Comparison of ENCODE assay signal across 8 cellular contexts in the genomic region with DNA sequence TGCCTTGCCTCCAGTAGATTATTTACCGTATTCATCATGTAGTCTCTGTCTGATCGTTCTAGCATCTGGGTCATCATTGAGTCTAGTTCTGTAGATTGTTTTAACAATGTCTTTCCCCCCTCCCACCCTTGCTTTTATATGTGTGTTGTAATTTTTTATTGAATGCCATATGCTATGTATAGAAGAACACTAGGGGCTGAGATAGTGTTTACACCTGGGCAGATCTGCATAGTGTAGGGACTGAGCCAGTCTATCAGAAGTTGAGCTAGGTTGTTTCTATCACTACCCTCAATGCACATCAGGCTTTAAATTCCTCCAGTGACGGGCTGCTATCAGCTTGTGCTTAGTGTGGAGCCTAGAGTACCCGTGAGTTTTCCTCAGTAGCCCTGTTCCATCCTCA.
"Had no signal": no experiment of that assay in that cellular context is flagged by ENCODE, and none has a peak within 500 bp of the region (broad histone marks: within the 10 kb centered on the region; RNA-seq: fewer than 3 reads in every experiment).

No MANE protein-coding gene starts in this region.

- H3K4me3 Mint-ChIP-seq: GM23338, H9, HFFc6, IgD-negative memory B cell had no signal

- H3K36me3 Mint-ChIP-seq: IgD-negative memory B cell had no signal

- H3K4me3 ChIP-seq: GM23338 had no signal

- H3K4me1 Mint-ChIP-seq: GM23338 had no signal

- H3K9me3 Mint-ChIP-seq: HFFc6 had no signal

- DNase-seq: H9, HCEC 1CT, HFFc6, KBM-7 had no signal

- ATAC-seq: GM23338, HepG2 had no signal

- H3K27ac Mint-ChIP-seq: GM23338, H9, HFFc6, IgD-negative memory B cell had no signal

- H3K27ac ChIP-seq: HL-60 had no signal
